8 cellular contexts compared by ENCODE assay signal in the genomic region with DNA sequence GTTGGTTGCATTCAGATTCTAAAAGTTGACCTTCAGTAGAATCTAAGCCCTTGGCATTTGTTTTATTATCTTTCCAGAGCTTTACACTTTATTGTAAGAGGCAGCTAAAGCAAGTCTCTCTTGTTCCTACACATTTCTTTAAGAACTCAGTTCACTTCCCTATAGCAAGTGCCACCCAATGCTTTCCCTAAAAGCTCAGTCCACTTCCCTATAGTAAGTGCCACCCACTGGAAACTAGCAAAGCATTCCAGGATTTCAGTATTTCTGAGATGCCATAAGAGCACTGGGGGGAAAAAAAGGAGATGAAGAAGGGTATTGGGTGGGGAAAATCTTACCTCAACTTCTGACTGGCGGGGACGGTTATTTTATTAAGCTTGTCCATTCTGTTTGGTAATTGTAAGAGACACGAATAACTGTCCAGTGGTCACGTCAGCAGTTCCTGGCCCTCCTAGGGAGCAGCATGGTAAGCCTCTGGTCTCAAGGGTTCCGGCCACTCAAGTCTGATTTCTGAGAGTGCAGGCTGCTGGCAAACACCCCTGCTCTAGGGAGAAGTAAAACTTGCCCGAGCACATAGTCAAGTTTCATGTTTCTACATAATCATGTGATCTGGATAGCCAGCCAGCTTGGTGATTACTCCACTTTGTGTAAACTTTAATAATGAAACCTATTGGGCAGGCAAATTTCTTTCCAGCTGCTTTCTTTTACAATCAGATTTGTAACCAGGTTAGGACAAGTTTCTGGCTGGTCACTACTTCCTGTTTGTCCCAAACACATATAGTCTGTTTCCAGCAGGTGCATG. TPM values are rescaled to one million over a fixed set of nuclear protein-coding genes. Genes with fewer than 3 reads are reported as not detected.
DNase-seq lines count a peak whose midpoint lies in the region; ATAC-seq, FAIRE-seq and TF ChIP-seq lines count a peak whose summit lies in the region.

A gene (minus strand): TSS at position 553 of the 799 bp plus-strand sequence. CDS start 171 bp downstream, at position 382.

- no peaks in the 10 kb centered on the region for H3F3A ChIP-seq in PC-3 (ENCODE audit: low read length, unreplicated experiment)

- H3K9me3 ChIP-seq in PC-3 (ENCODE audit: low read length) (no peaks in the 10 kb centered on the region), thymus (ENCODE audit: control insufficient read depth) (no peaks in the 10 kb centered on the region)

- DNase-seq in SIG-M5 treated with dmso at 0.1 percent for 504 hours (lab: John Stamatoyannopoulos, UW; ENCODE audit: unreplicated experiment) (peak; percentile 78), SIG-M5 (lab: John Stamatoyannopoulos, UW) (no peak), PC-3 (peak; percentile 44), islet precursor cell (peak; percentile 34), RCC 7860 (ENCODE audit: low spot score) (no peak), COLO668 (lab: John Stamatoyannopoulos, UW; ENCODE audit: unreplicated experiment) (no peak)

- H3K4me3 ChIP-seq in PC-3 (ENCODE audit: low read length) (0 out of 2 replicates have a peak within 1 kb of the TSS, but pooled peaks have one; percentile 7), thymus (ENCODE audit: low read length) (no peak within 1 kb of the TSS)

- POLR2A ChIA-PET in PC-3 (lab: Charles Lee; ENCODE audit: unreplicated experiment) = no interaction called here

- CTCF ChIA-PET in PC-3 (lab: Charles Lee) = no interaction called here

- H4K20me1 ChIP-seq in PC-3 (ENCODE audit: low read length) = no peaks in the 10 kb centered on the region

- peak within 1 kb of the TSS; percentile 34 for H3K4me2 ChIP-seq in PC-3 (ENCODE audit: low read length)

- no peaks in the 10 kb centered on the region for H3K4me1 ChIP-seq in PC-3 (ENCODE audit: insufficient read depth, low read length)
- H3K4me1 ChIP-seq in thymus (ENCODE audit: control insufficient read depth, insufficient read depth, low read length) = no peaks in the 10 kb centered on the region

- H3K36me3 ChIP-seq in PC-3 (ENCODE audit: low read depth, low read length) (no peaks in the 10 kb centered on the region), thymus (ENCODE audit: control insufficient read depth, insufficient read depth) (no peaks in the 10 kb centered on the region)

- H3K9ac ChIP-seq in PC-3 (ENCODE audit: low read length) = no peak within 1 kb of the TSS

- H3K79me2 ChIP-seq in PC-3 (ENCODE audit: low read length) = no peaks in the 10 kb centered on the region

- no peak for TF ChIP-seq CTCF in PC-3 (conservative IDR thresholded peaks at IDR 0.05; ENCODE audit: low read depth, low read length)

- no peaks in the 10 kb centered on the region for H3K27me3 ChIP-seq in PC-3 (ENCODE audit: low read length)
- no peaks in the 10 kb centered on the region for H3K27me3 ChIP-seq in thymus (ENCODE audit: control insufficient read depth, insufficient read depth)

- no peaks in the 10 kb centered on the region for H3K9me2 ChIP-seq in PC-3 (replicated peaks; ENCODE audit: low read length)

- no peak for FAIRE-seq in RCC 7860 (lab: Jason Lieb, UNC)

- intact Hi-C loops in PC-3 (cut with micrococcal nuclease) = no loop called here

- ATAC-seq in HG02973 (IDR thresholded peaks at IDR 0.05; ENCODE audit: unreplicated experiment) = peak; percentile 62
- peak; percentile 35 for ATAC-seq in PC-3

- no peak within 1 kb of the TSS for H2AFZ ChIP-seq in PC-3 (ENCODE audit: low read length)

- WGBS in thymus = 77% methylated on average over 6 of the region's 6 CpGs

- BruUV-seq in PC-3 (replicated peaks; lab: Mats Ljungman, UMichigan) = no TSS peak

- H3K27ac ChIP-seq in PC-3 (ENCODE audit: low read length) (no peak within 1 kb of the TSS), thymus (ENCODE audit: low read depth) (peak within 1 kb of the TSS; percentile 66)

RNA-seq across cellular contexts. Expression of the gene that starts here (rescaled TPM):
- not detected in 2 replicates for total RNA-seq in PC-3 (2014; rRNA removed)
- polyA plus RNA-seq in thymus = 11.2 TPM

Comparison
In these comparisons a context has a peak if more than half of its experiments do, and no peak if none do; other contexts are left out.
1. DNase-seq: peak in SIG-M5 treated with dmso at 0.1 percent for 504 hours (single experiment) and islet precursor cell (single experiment); none in SIG-M5 (single experiment), RCC 7860 (single experiment) and COLO668 (single experiment).
2. Peak in DNase-seq, ATAC-seq, H3K4me3 ChIP-seq and H3K4me2 ChIP-seq in PC-3; RNA of the gene not detected or under 1 TPM.